In the genomic region with DNA sequence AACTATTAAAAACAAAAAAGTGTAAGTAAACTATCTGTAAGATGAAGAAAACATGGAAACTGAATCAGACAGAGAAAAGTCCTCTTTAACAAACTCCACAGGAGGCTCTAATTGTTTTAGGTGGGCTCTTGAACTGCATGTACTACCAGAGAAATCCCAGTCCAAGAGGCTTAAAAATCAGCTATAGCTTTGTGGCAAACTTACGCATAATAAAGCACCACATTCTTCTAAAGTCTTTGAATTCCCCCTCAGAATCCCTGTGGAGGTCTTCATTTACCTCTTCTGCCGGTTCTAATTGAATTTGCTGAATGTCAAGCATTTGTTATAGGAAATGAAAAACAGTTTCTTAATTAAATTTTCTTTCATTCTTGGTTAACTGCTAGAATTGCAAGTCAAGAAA, we compare ENCODE assay signal across 26 cellular contexts. TPM values are rescaled to one million over a fixed set of nuclear protein-coding genes. Genes with fewer than 3 reads are reported as not detected.
DNase-seq lines count a peak whose midpoint lies in the region; ATAC-seq and TF ChIP-seq lines count a peak whose summit lies in the region.
"Had no signal": no experiment of that assay in that cellular context is flagged by ENCODE, and none has a peak within 500 bp of the region (broad histone marks: within the 10 kb centered on the region; RNA-seq: fewer than 3 reads in every experiment).

No MANE protein-coding gene starts in this region.

- H3K36me3 ChIP-seq in cardiac muscle cell: no peaks in the 10 kb centered on the region
- H3K36me3 ChIP-seq in heart right ventricle: no peaks in the 10 kb centered on the region
- H3K36me3 ChIP-seq in mesendoderm (ENCODE audit: control insufficient read depth, insufficient read depth, low read length): no peaks in the 10 kb centered on the region
- H3K36me3 ChIP-seq in tibial artery: no peaks in the 10 kb centered on the region
- H3K36me3 ChIP-seq: gastrocnemius medialis, left lung, spleen, stomach, upper lobe of right lung had no signal

- peak overlapping the region; percentile 39 for H3K27ac ChIP-seq in cardiac muscle cell
- H3K27ac ChIP-seq in heart right ventricle: no peak overlapping the region
- no peak overlapping the region for H3K27ac ChIP-seq in mesendoderm (ENCODE audit: low read depth, low read length)
- H3K27ac ChIP-seq in tibial artery: no peak overlapping the region
- H3K27ac ChIP-seq: gastrocnemius medialis, left lung, spleen, stomach, upper lobe of right lung had no signal

- H3K9me3 Mint-ChIP-seq in chondrocyte (ENCODE audit: low read depth): peaks cover 2% of the 10 kb centered on the region
- H3K9me3 Mint-ChIP-seq: HFFc6 had no signal

- H3K23ac ChIP-seq in mesendoderm (ENCODE audit: low read length): no peak overlapping the region

- peaks cover 58% of the 10 kb centered on the region for H3K4me1 Mint-ChIP-seq in chondrocyte (ENCODE audit: low read depth)
- H3K4me1 Mint-ChIP-seq: B cell had no signal

- TF ChIP-seq CTCF in cardiac muscle cell (IDR thresholded peaks at IDR 0.05; ENCODE audit: low read depth, low read length) (no peak), heart right ventricle (IDR thresholded peaks at IDR 0.05) (no peak), chondrocyte (IDR thresholded peaks at IDR 0.05) (no peak), tibial artery (IDR thresholded peaks at IDR 0.05) (no peak)

- H2BK15ac ChIP-seq in mesendoderm (replicated peaks; ENCODE audit: low read depth): no peak overlapping the region

- no peak overlapping the region for H3K4ac ChIP-seq in mesendoderm (ENCODE audit: low read depth, low read length)

- H4K5ac ChIP-seq in mesendoderm (ENCODE audit: low read length): no peak overlapping the region

- H3K4me1 ChIP-seq in cardiac muscle cell (ENCODE audit: low read depth) (peaks cover 68% of the 10 kb centered on the region), heart right ventricle (peaks cover 0 to 55% (median 31%) of the 10 kb centered on the region in 9 donors), mesendoderm (ENCODE audit: control insufficient read depth, low read depth, low read length) (peaks cover 13% of the 10 kb centered on the region), tibial artery (peaks cover 0 to 46% (median 11%) of the 10 kb centered on the region in 4 donors)
- H3K4me1 ChIP-seq: left lung had no signal

- H3K4me2 ChIP-seq in mesendoderm (ENCODE audit: low read length): no peak overlapping the region

- no peak for DNase-seq in cardiac muscle cell (ENCODE audit: low read depth in 1 of 2, low spot score in 1 of 2)
- no peak for DNase-seq in heart right ventricle
- DNase-seq in chondrocyte (ENCODE audit: low spot score): no peak
- peak; percentile 76 for DNase-seq in mesendoderm
- no peak for DNase-seq in midbrain (lab: John Stamatoyannopoulos, UW)
- no peak for DNase-seq in SW 1271 (lab: John Stamatoyannopoulos, UW)
- no peak for DNase-seq in activated CD4-positive, alpha-beta T cell treated with anti-CD3 and anti-CD28 coated beads for 48 hours
- DNase-seq in tibial artery: no peak
- DNase-seq: 8988T; activated CD8-positive, alpha-beta T cell treated with anti-CD3 and anti-CD28 coated beads, Interleukin-2, amount 10 ng/mL, durations not matched to agents 7 days and 5 days; activated naive CD4-positive, alpha-beta T cell; activated T-cell treated with anti-CD3 and anti-CD28 coated beads, Interleukin-2, amount 50 U/mL, for 1 hour; amygdala; central memory CD4-positive, alpha-beta T cell; COR-L47; gastrocnemius medialis; HFFc6; left lung; mucosa of descending colon; MV-4-11; NCI-H187; NCI-H345; spleen; stomach; upper lobe of right lung had no signal

- peak overlapping the region; percentile 49 for H3K27ac Mint-ChIP-seq in chondrocyte (ENCODE audit: unreplicated experiment)
- H3K27ac Mint-ChIP-seq: activated CD8-positive, alpha-beta T cell treated with anti-CD3 and anti-CD28 coated beads, Interleukin-2, amount 10 ng/mL, durations not matched to agents 7 days and 5 days; B cell had no signal

- no peak overlapping the region for H3K18ac ChIP-seq in mesendoderm (ENCODE audit: low read length)

- 98 to 100% methylated on average over 2 of the region's 2 CpGs for WGBS in heart right ventricle, 2 donors
- WGBS in mesendoderm (ENCODE audit: extremely low coverage, insufficient coverage, low lambda C conversion rate): no CpG with 5 or more reads among the region's 2 CpGs

- H3K4me3 ChIP-seq in cardiac muscle cell: no peak overlapping the region
- H3K4me3 ChIP-seq in heart right ventricle: no peak overlapping the region
- no peak overlapping the region for H3K4me3 ChIP-seq in mesendoderm (ENCODE audit: low read length)
- no peak overlapping the region for H3K4me3 ChIP-seq in tibial artery
- H3K4me3 ChIP-seq: gastrocnemius medialis, left lung, mucosa of descending colon, spleen, stomach, upper lobe of right lung had no signal

- H3K9ac ChIP-seq in mesendoderm (ENCODE audit: low read length): no peak overlapping the region

- H2AK5ac ChIP-seq in mesendoderm (ENCODE audit: low read length): no peak overlapping the region

- H3K27me3 ChIP-seq in cardiac muscle cell (no peaks in the 10 kb centered on the region), heart right ventricle (no peaks in the 10 kb centered on the region), mesendoderm (ENCODE audit: insufficient read depth, low read length, poor library complexity) (no peaks in the 10 kb centered on the region), tibial artery (no peaks in the 10 kb centered on the region)
- H3K27me3 ChIP-seq: gastrocnemius medialis, left lung, spleen, stomach, upper lobe of right lung had no signal

- no peak overlapping the region for H2BK5ac ChIP-seq in mesendoderm (ENCODE audit: low read length)

- intact Hi-C loops in heart right ventricle (cut with DNase I): loop anchor here in 1 of 10 donors (10.0 kb wide), 1 partner anchor 90 kb away; no protein-coding TSS in a partner anchor
- intact Hi-C loops in tibial artery (cut with DNase I; ENCODE audit: low total_unique reads): no loop called here

- H3K9me3 ChIP-seq in cardiac muscle cell (ENCODE audit: low read depth) (no peaks in the 10 kb centered on the region), heart right ventricle (no peaks in the 10 kb centered on the region), tibial artery (no peaks in the 10 kb centered on the region)
- H3K9me3 ChIP-seq: gastrocnemius medialis, left lung, mucosa of descending colon, spleen, stomach, upper lobe of right lung had no signal

- peaks cover 29% of the 10 kb centered on the region for H3K79me2 ChIP-seq in mesendoderm (ENCODE audit: control insufficient read depth, insufficient read depth, low read length)

- H3K27me3 Mint-ChIP-seq in chondrocyte (ENCODE audit: low read depth): no peaks in the 10 kb centered on the region

- no peak overlapping the region for H3K56ac ChIP-seq in mesendoderm (ENCODE audit: low read length)

- H2BK120ac ChIP-seq in mesendoderm (ENCODE audit: low read depth, low read length): no peak overlapping the region

- no peak for ATAC-seq in heart right ventricle
- ATAC-seq: activated CD8-positive, alpha-beta T cell treated with anti-CD3 and anti-CD28 coated beads, Interleukin-2, amount 10 ng/mL, durations not matched to agents 7 days and 5 days; gastrocnemius medialis; left lung; mucosa of descending colon; upper lobe of right lung had no signal

- H3K79me1 ChIP-seq in mesendoderm (ENCODE audit: low read length): peaks cover 2% of the 10 kb centered on the region

- no peak overlapping the region for H4K8ac ChIP-seq in mesendoderm (ENCODE audit: low read depth, low read length)

- no peak overlapping the region for H3K4me3 Mint-ChIP-seq in chondrocyte (ENCODE audit: unreplicated experiment)
- H3K4me3 Mint-ChIP-seq: activated CD8-positive, alpha-beta T cell treated with anti-CD3 and anti-CD28 coated beads, Interleukin-2, amount 10 ng/mL, durations not matched to agents 7 days and 5 days; B cell had no signal

- no peaks in the 10 kb centered on the region for H3K36me3 Mint-ChIP-seq in chondrocyte (ENCODE audit: low read depth)

RNA-seq across cellular contexts. Expression of a gene that starts 40.8 kb away (rescaled TPM):
- total RNA-seq in cardiac muscle cell (47.0 and 64.3 TPM in 2 replicates), heart right ventricle (10 to 100 TPM in 8 of 10 donors, 1 to 10 TPM in 2; 6.1 to 26.5 (median 17.7) TPM), chondrocyte (18.4 to 66.1 TPM (median 23.1 TPM) in 3 replicates)
- polyA plus RNA-seq in cardiac muscle cell (70.8 and 90.2 TPM in 2 replicates), heart right ventricle (1 to 10 TPM; 7.1 to 7.9 TPM)
- polyA plus RNA-seq in mesendoderm (2013, experiment 1 of 2): 32.8 TPM
- 32.0 TPM for polyA plus RNA-seq in mesendoderm (2013, experiment 2 of 2)
